10 cellular contexts compared by ENCODE assay signal in genomic region chr4:182344968-182345367, GRCh38.
"Had no signal": no experiment of that assay in that cellular context is flagged by ENCODE, and none has a peak within 500 bp of the region (broad histone marks: within the 10 kb centered on the region; RNA-seq: fewer than 3 reads in every experiment).

No MANE protein-coding gene starts in this region.

- H3K4me3 ChIP-seq: GM23248, K562 had no signal

- H3K9ac ChIP-seq: GM23248 had no signal

- H3K27ac ChIP-seq: GM23248 had no signal

- DNase-seq: GM23248, H9, HCEC 1CT, HFFc6, IMR-90, KG1 had no signal

- H2AFZ ChIP-seq: GM23248 had no signal

- ATAC-seq: K562 had no signal

- FAIRE-seq: H1, H54, HTR-8/SVneo, K562 had no signal
